In the genomic region with DNA sequence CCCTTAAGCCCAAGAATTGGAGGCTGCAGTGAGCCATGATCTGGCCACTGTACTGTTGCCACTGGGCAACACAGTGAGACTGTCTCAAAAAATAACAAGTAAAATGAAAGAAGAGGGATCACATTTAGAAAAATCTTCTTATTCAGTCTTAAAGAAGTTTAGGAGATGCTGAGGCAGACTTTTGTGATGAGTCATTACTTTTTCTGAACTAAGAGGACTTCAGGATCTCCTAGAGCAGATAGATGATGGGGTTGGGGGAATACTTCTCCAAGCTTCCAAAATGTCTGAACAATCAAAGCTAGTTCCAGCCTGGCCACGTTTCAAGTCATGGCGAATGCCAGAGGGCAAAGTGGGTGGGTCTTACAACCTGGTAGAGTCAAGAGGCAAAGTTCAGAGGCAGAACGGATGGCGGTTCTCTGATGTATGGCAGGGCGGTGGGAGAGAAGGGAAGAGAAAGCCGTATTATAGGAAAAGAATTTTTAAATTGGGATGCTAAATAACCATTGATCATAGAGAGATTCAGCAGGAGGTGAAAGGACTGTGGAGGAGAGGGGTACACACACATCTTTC, we compare ENCODE assay signal across 13 cellular contexts. TPM values are rescaled to one million over a fixed set of nuclear protein-coding genes. Genes with fewer than 3 reads are reported as not detected.
DNase-seq lines count a peak whose midpoint lies in the region; ATAC-seq, FAIRE-seq and TF ChIP-seq lines count a peak whose summit lies in the region.
"Had no signal": no experiment of that assay in that cellular context is flagged by ENCODE, and none has a peak within 500 bp of the region (broad histone marks: within the 10 kb centered on the region; RNA-seq: fewer than 3 reads in every experiment).

No MANE protein-coding gene starts in this region.

- H3K79me1 ChIP-seq in mesenchymal stem cell (replicated peaks; ENCODE audit: low read length, poor library complexity, severe bottlenecking), result no peaks in the 10 kb centered on the region

- no peak overlapping the region for H3K27ac Mint-ChIP-seq in astrocyte (ENCODE audit: unreplicated experiment)

- H4K91ac ChIP-seq in mesenchymal stem cell (ENCODE audit: low read length), result no peak overlapping the region

- H2AFZ ChIP-seq in astrocyte (ENCODE audit: low read depth, low read length) (no peak overlapping the region), mesenchymal stem cell (ENCODE audit: low read depth, low read length) (no peak overlapping the region)

- no peak overlapping the region for H2BK12ac ChIP-seq in mesenchymal stem cell (ENCODE audit: low read length in 2 of 2)

- no peak overlapping the region for H3K4ac ChIP-seq in mesenchymal stem cell (ENCODE audit: low read depth in 1 of 2, low read length in 2 of 2)

- TF ChIP-seq EP300 in tibial nerve (IDR thresholded peaks at IDR 0.05), result no peak

- no peak for TF ChIP-seq POLR2A in heart left ventricle (IDR thresholded peaks at IDR 0.05)
- TF ChIP-seq POLR2A in tibial nerve (IDR thresholded peaks at IDR 0.05), result no peak

- H3K9me3 Mint-ChIP-seq in astrocyte (ENCODE audit: unreplicated experiment), result peaks cover 2% of the 10 kb centered on the region

- no peak for ATAC-seq in heart left ventricle
- no peak for ATAC-seq in left ventricle myocardium superior
- no peak for ATAC-seq in GM19328 (IDR thresholded peaks at IDR 0.05; ENCODE audit: unreplicated experiment)
- ATAC-seq in aorta (ENCODE audit: low FRiP score), result no peak
- ATAC-seq: Panc1 had no signal

- H3K27me3 Mint-ChIP-seq in astrocyte (ENCODE audit: low read depth, unreplicated experiment), result peaks cover 4% of the 10 kb centered on the region

- H3K36me3 ChIP-seq in heart left ventricle (peaks cover 0 to 56% (median 15%) of the 10 kb centered on the region in 9 donors), astrocyte (ENCODE audit: insufficient read depth, low read length) (no peaks in the 10 kb centered on the region), mesenchymal stem cell (ENCODE audit: control insufficient read depth in 1 of 2, insufficient read depth in 2 of 2, low read depth in 1 of 2, low read length in 2 of 2) (peaks cover 0 to 47% of the 10 kb centered on the region in 2 experiments), tibial nerve (peaks cover 0 to 12% (median 0%) of the 10 kb centered on the region in 3 donors), aorta (ENCODE audit: control insufficient read depth in 1 of 2, insufficient read depth in 2 of 2, low read length in 1 of 2) (peaks cover 0 to 3% of the 10 kb centered on the region in 2 donors)

- no peak overlapping the region for H3K23ac ChIP-seq in mesenchymal stem cell (ENCODE audit: low read length in 2 of 2)

- H3K4me3 ChIP-seq in heart left ventricle, result no peak overlapping the region
- no peak overlapping the region for H3K4me3 ChIP-seq in astrocyte (ENCODE audit: insufficient read depth, low read depth, low read length)
- no peak overlapping the region for H3K4me3 ChIP-seq in mesenchymal stem cell (ENCODE audit: insufficient read depth in 1 of 2, low read depth in 1 of 2, low read length in 2 of 2)
- no peak overlapping the region for H3K4me3 ChIP-seq in tibial nerve
- no peak overlapping the region for H3K4me3 ChIP-seq in aorta (ENCODE audit: low read length in 2 of 2)

- no peak overlapping the region for H4K8ac ChIP-seq in mesenchymal stem cell (ENCODE audit: low read length)

- 79 to 86% (median 83%) methylated on average over 6 of the region's 6 CpGs for WGBS in heart left ventricle, 4 donors
- WGBS in mesenchymal stem cell, result 90% methylated on average over 6 of the region's 6 CpGs
- 56 to 68% methylated on average over 6 of the region's 6 CpGs for WGBS in tibial nerve, 2 donors
- 77 to 83% methylated on average over 6 of the region's 6 CpGs for WGBS in aorta, 2 donors

- no peak overlapping the region for H3K9ac ChIP-seq in astrocyte (ENCODE audit: low read length)
- H3K9ac ChIP-seq in mesenchymal stem cell (ENCODE audit: low read length), result peak overlapping the region; percentile 98

- H3K18ac ChIP-seq in mesenchymal stem cell (ENCODE audit: low read depth in 1 of 2, low read length in 2 of 2), result no peak overlapping the region

- H3K4me1 ChIP-seq in heart left ventricle, result peaks cover 0 to 34% (median 21%) of the 10 kb centered on the region in 12 donors
- H3K4me1 ChIP-seq in astrocyte (ENCODE audit: insufficient read depth, low read length), result peaks cover 19% of the 10 kb centered on the region
- H3K4me1 ChIP-seq in mesenchymal stem cell (ENCODE audit: control insufficient read depth, insufficient read depth, low read depth, low read length), result peaks cover 11% of the 10 kb centered on the region
- H3K4me1 ChIP-seq in tibial nerve, result peaks cover 0 to 26% (median 9%) of the 10 kb centered on the region in 4 donors
- H3K4me1 ChIP-seq in aorta (ENCODE audit: control insufficient read depth in 1 of 2, insufficient read depth in 2 of 2, low read length in 2 of 2), result no peaks in the 10 kb centered on the region

- H3K4me1 Mint-ChIP-seq in astrocyte (ENCODE audit: low read depth, unreplicated experiment), result peaks cover 8% of the 10 kb centered on the region

- no peaks in the 10 kb centered on the region for H3K27me3 ChIP-seq in heart left ventricle
- no peaks in the 10 kb centered on the region for H3K27me3 ChIP-seq in astrocyte (ENCODE audit: insufficient read depth, low read length)
- peaks cover 0 to 14% of the 10 kb centered on the region in 2 experiments for H3K27me3 ChIP-seq in mesenchymal stem cell (ENCODE audit: control insufficient read depth in 1 of 2, insufficient read depth in 1 of 2, low read length in 2 of 2)
- H3K27me3 ChIP-seq in tibial nerve, result no peaks in the 10 kb centered on the region
- H3K27me3 ChIP-seq in aorta (ENCODE audit: control insufficient read depth in 1 of 2, insufficient read depth in 2 of 2, low read length in 1 of 2), result no peaks in the 10 kb centered on the region

- TF ChIP-seq CTCF in heart left ventricle (IDR thresholded peaks at IDR 0.05) (no peak), astrocyte (IDR thresholded peaks at IDR 0.05; ENCODE audit: insufficient read depth, low read depth, low read length) (no peak), tibial nerve (IDR thresholded peaks at IDR 0.05) (no peak)

- H3K4me2 ChIP-seq in astrocyte (ENCODE audit: low read length), result no peak overlapping the region
- no peak overlapping the region for H3K4me2 ChIP-seq in mesenchymal stem cell (ENCODE audit: low read length, poor library complexity, severe bottlenecking)

- no peak overlapping the region for H2BK15ac ChIP-seq in mesenchymal stem cell (ENCODE audit: low read depth, poor library complexity, severe bottlenecking)

- intact Hi-C loops in heart left ventricle (cut with DNase I), result loop anchor here in 4 of 10 donors (1.0 to 5.0 kb wide), 4 partner anchors 23 to 82 kb away; partner anchors contain the start of genes CA14 (in 1 of the 4) and RPRD2 (in 1 of the 4)
- intact Hi-C loops in left ventricle myocardium superior (cut with micrococcal nuclease), result no loop called here
- intact Hi-C loops in aorta (cut with DNase I), result loop anchor here (2.0 to 5.0 kb wide), 2 partner anchors 23 to 37 kb away; partner anchors contain the start of gene CA14 (in 2 of the 2)

- no peak overlapping the region for H2AK5ac ChIP-seq in mesenchymal stem cell (ENCODE audit: low read length, severe bottlenecking)

- H2BK5ac ChIP-seq in mesenchymal stem cell (ENCODE audit: low read depth, low read length, poor library complexity, severe bottlenecking), result no peak overlapping the region

- no peak for FAIRE-seq in astrocyte (lab: Jason Lieb, UNC)
- FAIRE-seq: bronchial epithelial cell had no signal

- H4K20me1 ChIP-seq in astrocyte (ENCODE audit: insufficient read depth, low read length), result no peaks in the 10 kb centered on the region

- peak overlapping the region; percentile 72 for H3K4me3 Mint-ChIP-seq in astrocyte (ENCODE audit: unreplicated experiment)

- H2BK120ac ChIP-seq in mesenchymal stem cell (ENCODE audit: low read depth, low read length), result no peak overlapping the region

- peaks cover 6% of the 10 kb centered on the region for H3K36me3 Mint-ChIP-seq in astrocyte (ENCODE audit: low read depth, unreplicated experiment)

- H3K79me2 ChIP-seq in astrocyte (ENCODE audit: insufficient read depth, low read length), result no peaks in the 10 kb centered on the region

- H3K14ac ChIP-seq in mesenchymal stem cell (ENCODE audit: low read length in 2 of 2), result no peak overlapping the region

- H3K9me3 ChIP-seq in heart left ventricle, result no peaks in the 10 kb centered on the region
- no peaks in the 10 kb centered on the region for H3K9me3 ChIP-seq in astrocyte (ENCODE audit: insufficient read depth, low read depth, low read length)
- no peaks in the 10 kb centered on the region for H3K9me3 ChIP-seq in mesenchymal stem cell (ENCODE audit: control insufficient read depth, low read length)
- no peaks in the 10 kb centered on the region for H3K9me3 ChIP-seq in tibial nerve
- H3K9me3 ChIP-seq in aorta (ENCODE audit: control insufficient read depth, low read length), result no peaks in the 10 kb centered on the region

- H3K27ac ChIP-seq in heart left ventricle (peak overlapping the region in 9 of 12 donors; percentile 83 to 98 (median 93)), astrocyte (ENCODE audit: low read depth, low read length) (no peak overlapping the region), mesenchymal stem cell (ENCODE audit: low read length, poor library complexity, severe bottlenecking) (no peak overlapping the region), tibial nerve (peak overlapping the region; percentile 78 to 90 (median 88)), aorta (ENCODE audit: low read depth in 1 of 2, low read length in 2 of 2) (peak overlapping the region in 1 of 2 donors; percentile 78)

- no peak for DNase-seq in heart left ventricle
- no peak for DNase-seq in left ventricle myocardium superior
- DNase-seq in astrocyte (ENCODE audit: low read depth), result no peak
- no peak for DNase-seq in mesenchymal stem cell
- DNase-seq in tibial nerve (ENCODE audit: low spot score in 2 of 2), result no peak
- DNase-seq in aorta, result no peak
- no peak for DNase-seq in dermis blood vessel endothelial cell
- DNase-seq: erythroblast, Karpas-422 had no signal

RNA-seq across cellular contexts. Expression of gene CIART, which starts 2.1 kb away (rescaled TPM):
- 10 to 100 TPM in 4 of 9 donors, 1 to 10 TPM in 5; 2.3 to 23.9 (median 7.1) TPM for total RNA-seq in heart left ventricle
- 10 to 100 TPM in 1 of 2 donors, 1 to 10 TPM in 1; 4.1 to 15.0 TPM for polyA plus RNA-seq in heart left ventricle
- 15.4 TPM for total RNA-seq in left ventricle myocardium superior
- total RNA-seq in astrocyte, result 4.8 and 6.3 TPM in 2 replicates
- polyA plus RNA-seq in mesenchymal stem cell (2013, experiment 1 of 2), result 1.5 TPM
- 1.5 TPM for polyA plus RNA-seq in mesenchymal stem cell (2013, experiment 2 of 2)
- total RNA-seq in tibial nerve, result 10 to 100 TPM in 1 of 4 donors, 1 to 10 TPM in 3; 2.7 to 12.8 (median 6.4) TPM
- 1 to 10 TPM; 3.0 to 6.6 TPM for total RNA-seq in aorta
- 10 to 100 TPM in 1 of 2 donors, 1 to 10 TPM in 1; 5.3 to 18.0 TPM for polyA plus RNA-seq in aorta
- total RNA-seq in dermis blood vessel endothelial cell, result 0.33 and 1.0 TPM in 2 replicates

RNA-seq across cellular contexts. Expression of gene C1orf54, which starts 7.6 kb away (rescaled TPM):
- total RNA-seq in heart left ventricle (10 to 100 TPM in 6 of 9 donors, 1 to 10 TPM in 3; 5.0 to 30.5 (median 10.7) TPM), left ventricle myocardium superior (9.8 TPM), astrocyte (7.9 and 9.6 TPM in 2 replicates), tibial nerve (10 to 100 TPM in 3 of 4 donors, 1 to 10 TPM in 1; 5.2 to 25.8 (median 14.1) TPM), aorta (10 to 100 TPM; 33.0 to 34.9 TPM), dermis blood vessel endothelial cell (3.6 and 43.1 TPM in 2 replicates)
- polyA plus RNA-seq in heart left ventricle (10 to 100 TPM; 18.5 to 20.9 TPM), aorta (100 to 1,000 TPM; 102 to 278 TPM)
- 11.7 TPM for polyA plus RNA-seq in mesenchymal stem cell (2013, experiment 1 of 2)
- 11.4 TPM for polyA plus RNA-seq in mesenchymal stem cell (2013, experiment 2 of 2)

RNA-seq across cellular contexts. Expression of gene APH1A, which starts 11.4 kb away (rescaled TPM):
- 100 to 1,000 TPM in 1 of 9 donors, 10 to 100 TPM in 8; 50.1 to 102 (median 59.8) TPM for total RNA-seq in heart left ventricle
- polyA plus RNA-seq in heart left ventricle, result 10 to 100 TPM; 53.9 to 97.8 TPM
- 58.5 TPM for total RNA-seq in left ventricle myocardium superior
- 99.9 and 100 TPM in 2 replicates for total RNA-seq in astrocyte
- polyA plus RNA-seq in mesenchymal stem cell (2013, experiment 1 of 2), result 79.8 TPM
- 80.8 TPM for polyA plus RNA-seq in mesenchymal stem cell (2013, experiment 2 of 2)
- total RNA-seq in tibial nerve, result 100 to 1,000 TPM in 1 of 4 donors, 10 to 100 TPM in 3; 68.1 to 108 (median 87.3) TPM
- 10 to 100 TPM; 69.9 to 82.9 TPM for total RNA-seq in aorta
- polyA plus RNA-seq in aorta, result 10 to 100 TPM; 67.8 to 75.8 TPM
- total RNA-seq in dermis blood vessel endothelial cell, result 132 and 182 TPM in 2 replicates

RNA-seq across cellular contexts. Expression of gene MRPS21, which starts 13.4 kb away (rescaled TPM):
- 10 to 100 TPM; 44.5 to 77.2 (median 61.0) TPM for total RNA-seq in heart left ventricle
- 100 to 1,000 TPM in 1 of 2 donors, 10 to 100 TPM in 1; 64.2 to 139 TPM for polyA plus RNA-seq in heart left ventricle
- total RNA-seq in left ventricle myocardium superior, result 72.3 TPM
- 63.7 and 65.0 TPM in 2 replicates for total RNA-seq in astrocyte
- 88.1 TPM for polyA plus RNA-seq in mesenchymal stem cell (2013, experiment 1 of 2)
- 81.5 TPM for polyA plus RNA-seq in mesenchymal stem cell (2013, experiment 2 of 2)
- 10 to 100 TPM; 31.4 to 55.5 (median 44.3) TPM for total RNA-seq in tibial nerve
- 10 to 100 TPM; 39.6 to 44.9 TPM for total RNA-seq in aorta
- 10 to 100 TPM; 91.9 to 98.9 TPM for polyA plus RNA-seq in aorta
- total RNA-seq in dermis blood vessel endothelial cell, result 35.4 and 43.4 TPM in 2 replicates

RNA-seq across cellular contexts. Expression of gene CA14, which starts 22.6 kb away (rescaled TPM):
- total RNA-seq in heart left ventricle (10 to 100 TPM in 1 of 9 donors, 1 to 10 TPM in 7, under 1 TPM in 1; 0.56 to 16.5 (median 4.2) TPM), left ventricle myocardium superior (22.8 TPM), astrocyte (1.2 TPM in 2 replicates), tibial nerve (1 to 10 TPM in 1 of 4 donors, under 1 TPM in 1, not detected in 2; 0.22 to 2.3 TPM), aorta (not detected), dermis blood vessel endothelial cell (not detected in 2 replicates)
- polyA plus RNA-seq in heart left ventricle (10 to 100 TPM in 1 of 2 donors, 1 to 10 TPM in 1; 3.1 to 22.2 TPM), aorta (not detected)
- 0.47 TPM for polyA plus RNA-seq in mesenchymal stem cell (2013, experiment 1 of 2)
- polyA plus RNA-seq in mesenchymal stem cell (2013, experiment 2 of 2), result 0.45 TPM
- total RNA-seq: bronchial epithelial cell, smooth muscle cell had no signal

Comparison
In these comparisons a context has a peak if more than half of its experiments do, and no peak if none do; other contexts are left out.
1. H3K27ac ChIP-seq: peak in heart left ventricle (9 of 12) and tibial nerve (4 of 4); none in astrocyte (single experiment) and mesenchymal stem cell (single experiment).